Comparison of ENCODE assay signal across 9 cellular contexts in genomic region chr2:74206180-74206688, GRCh38. TPM values are rescaled to one million over a fixed set of nuclear protein-coding genes. Genes with fewer than 3 reads are reported as not detected.
A peak's percentile ranks its signal among the peaks of the same experiment; 100 is the strongest.
DNase-seq lines count a peak whose midpoint lies in the region; ATAC-seq, FAIRE-seq and TF ChIP-seq lines count a peak whose summit lies in the region.
"Had no signal": no experiment of that assay in that cellular context is flagged by ENCODE, and none has a peak within 500 bp of the region (broad histone marks: within the 10 kb centered on the region; RNA-seq: fewer than 3 reads in every experiment).

No MANE protein-coding gene starts in this region.

- no peak overlapping the region for H2BK120ac ChIP-seq in H1 (replicated peaks; ENCODE audit: low read depth, low read length)
- H2BK120ac ChIP-seq in trophoblast cell (ENCODE audit: insufficient read depth, low read length, poor library complexity) = no peak overlapping the region
- H2BK120ac ChIP-seq in neuronal stem cell (ENCODE audit: low read depth, low read length) = no peak overlapping the region

- H2AK5ac ChIP-seq in H1 (ENCODE audit: low read depth, low read length) (no peak overlapping the region), trophoblast cell (ENCODE audit: low read length) (no peak overlapping the region), neuronal stem cell (ENCODE audit: low read depth, low read length) (no peak overlapping the region)

- no peaks in the 10 kb centered on the region for H3K9me3 ChIP-seq in H1 (ENCODE audit: insufficient read depth in 2 of 2, low read depth in 1 of 2, low read length in 1 of 2)
- no peaks in the 10 kb centered on the region for H3K9me3 ChIP-seq in trophoblast cell (ENCODE audit: insufficient read depth, low read depth, low read length)
- no peaks in the 10 kb centered on the region for H3K9me3 ChIP-seq in neuronal stem cell (replicated peaks in 1 of 2; ENCODE audit: control insufficient read depth in 2 of 2, insufficient read depth in 1 of 2, low read depth in 1 of 2, low read length in 2 of 2)

- H3K56ac ChIP-seq in H1 (replicated peaks; ENCODE audit: insufficient read length, low read depth, low read length) = no peak overlapping the region

- H3K79me2 ChIP-seq in H1 (ENCODE audit: control insufficient read depth in 1 of 2, insufficient read depth in 2 of 2, low read length in 2 of 2) (peaks cover 47 to 83% of the 10 kb centered on the region in 2 experiments), trophoblast cell (ENCODE audit: control insufficient read depth, insufficient read depth, low read length, poor library complexity) (peaks cover 2% of the 10 kb centered on the region)

- CTCF ChIA-PET in H1 (lab: Charles Lee; ENCODE audit: partially characterized antibody) = interaction anchor here (1.1 to 3.1 kb wide), 6 partner anchors 9 to 55 kb away, joined by 3 to 14 read pairs (median 4); partner anchors contain the start of gene MOB1A

- DNase-seq in activated T-cell treated with anti-CD3 and anti-CD28 coated beads for 48 hours (ENCODE audit: low read depth) (peak; percentile 46), activated T-cell treated with anti-CD3 and anti-CD28 coated beads for 4 hours (no peak), H1 (ENCODE audit: low read depth in 1 of 2, low spot score in 2 of 2) (no peak), trophoblast cell (peak in 1 of 2 donors; percentile 39), NCI-H748 treated with DMSO at 0.1 percent for 48 hours (lab: John Stamatoyannopoulos, UW) (no peak), neuronal stem cell (ENCODE audit: low spot score) (no peak)
- peak; percentile 72 for DNase-seq in T-helper 2 cell treated with Interferon-gamma antibody and Interleukin-4, amounts not matched to agents 5 μg/mL and 100 μg/mL, for 36 hours (ENCODE audit: low spot score)

- no peak overlapping the region for H2BK20ac ChIP-seq in H1 (ENCODE audit: low read length)

- peak; percentile 87 for ATAC-seq in HG03045 (IDR thresholded peaks at IDR 0.05; ENCODE audit: unreplicated experiment)

- H3K36me3 ChIP-seq in H1 (ENCODE audit: control insufficient read depth in 2 of 4, insufficient read depth in 4 of 4, low read length in 3 of 4) (peaks cover 11 to 89% (median 36%) of the 10 kb centered on the region in 4 experiments), trophoblast cell (ENCODE audit: control insufficient read depth in 1 of 2, insufficient read depth in 2 of 2, low read length in 2 of 2) (peaks cover 6 to 10% of the 10 kb centered on the region in 2 experiments), neuronal stem cell (replicated peaks in 1 of 2; ENCODE audit: control insufficient read depth in 2 of 2, insufficient read depth in 2 of 2, low read length in 2 of 2) (peaks cover 9 to 96% of the 10 kb centered on the region in 2 donors)

- no peak overlapping the region for H3K18ac ChIP-seq in H1 (ENCODE audit: extremely low read depth, low read length)
- no peak overlapping the region for H3K18ac ChIP-seq in trophoblast cell (ENCODE audit: low read length)
- no peak overlapping the region for H3K18ac ChIP-seq in neuronal stem cell (ENCODE audit: low read length)

- TF ChIP-seq CTCF in H1 (IDR thresholded peaks at IDR 0.05; ENCODE audit: control extremely low read depth in 1 of 3, insufficient read depth in 1 of 3, low read depth in 1 of 3, low read length in 3 of 3) = no peak

- H3K4me2 ChIP-seq in H1 (ENCODE audit: insufficient read depth in 1 of 2, low read depth in 2 of 2, low read length in 2 of 2) (no peak overlapping the region; a peak in 1 of 4 replicates), trophoblast cell (ENCODE audit: low read length) (no peak overlapping the region), neuronal stem cell (ENCODE audit: insufficient read depth, low read length, poor library complexity, severe bottlenecking) (no peak overlapping the region)

- H2AFZ ChIP-seq in H1 (ENCODE audit: low read length) (no peak overlapping the region), trophoblast cell (ENCODE audit: insufficient read depth, low read length, poor library complexity) (no peak overlapping the region), neuronal stem cell (ENCODE audit: low read length) (no peak overlapping the region)

- peak overlapping the region; percentile 75 for H3K4me3 Mint-ChIP-seq in T-helper 2 cell treated with Interferon-gamma antibody and Interleukin-4, amounts not matched to agents 5 μg/mL and 100 μg/mL, for 36 hours

- H2BK15ac ChIP-seq in H1 (ENCODE audit: low read length) = no peak overlapping the region
- H2BK15ac ChIP-seq in neuronal stem cell (ENCODE audit: low read length) = no peak overlapping the region

- H3K27me3 ChIP-seq in H1 (replicated peaks in 1 of 4; ENCODE audit: control insufficient read depth in 3 of 4, extremely low read depth in 1 of 4, insufficient read depth in 3 of 4, low read length in 3 of 4) = no peaks in the 10 kb centered on the region
- H3K27me3 ChIP-seq in trophoblast cell (ENCODE audit: insufficient read depth, low read length) = no peaks in the 10 kb centered on the region
- no peaks in the 10 kb centered on the region for H3K27me3 ChIP-seq in neuronal stem cell (ENCODE audit: control insufficient read depth in 3 of 3, insufficient read depth in 3 of 3, low read depth in 1 of 3, low read length in 3 of 3)

- H3K23ac ChIP-seq in H1 (ENCODE audit: insufficient read length) (no peak overlapping the region), trophoblast cell (ENCODE audit: low read length) (no peak overlapping the region), neuronal stem cell (ENCODE audit: low read depth, low read length, poor library complexity) (no peak overlapping the region)

- no peak overlapping the region for H4K12ac ChIP-seq in trophoblast cell (ENCODE audit: low read depth, low read length)

- FAIRE-seq in H1 (lab: Jason Lieb, UNC) = no peak
- FAIRE-seq: colon had no signal

- no peak for TF ChIP-seq EP300 in H1 (IDR thresholded peaks at IDR 0.05; ENCODE audit: borderline replicate concordance in 1 of 2, low read depth in 2 of 2, low read length in 2 of 2)

- H3K4me3 ChIP-seq in H1 (ENCODE audit: extremely low read depth in 1 of 4, insufficient read depth in 2 of 4, low read depth in 3 of 4, low read length in 4 of 4) (no peak overlapping the region), trophoblast cell (ENCODE audit: low read depth, low read length) (no peak overlapping the region), neuronal stem cell (ENCODE audit: low read length in 2 of 2) (no peak overlapping the region)

- peak in 1 of 2 experiments; percentile 37; a peak in 2 of 3 replicates for TF ChIP-seq POLR2A in H1 (IDR thresholded peaks at IDR 0.05; ENCODE audit: control extremely low read depth in 1 of 2, low read depth in 2 of 2, low read length in 2 of 2)

- TF ChIP-seq RAD21 in H1 (IDR thresholded peaks at IDR 0.05 in 1 of 2, conservative IDR thresholded peaks at IDR 0.05 in 1 of 2; ENCODE audit: low read depth in 2 of 2, low read length in 2 of 2) = no peak

- H3K4ac ChIP-seq in H1 (replicated peaks; ENCODE audit: insufficient read length, low read depth, low read length) (peak overlapping the region; percentile 38), trophoblast cell (ENCODE audit: low read depth, low read length) (peak overlapping the region; percentile 22), neuronal stem cell (ENCODE audit: low read length) (no peak overlapping the region)

- H3K9ac ChIP-seq in H1 (replicated peaks in 1 of 4; ENCODE audit: extremely low read depth in 1 of 4, low read depth in 3 of 4, low read length in 3 of 4) (no peak overlapping the region), trophoblast cell (ENCODE audit: low read length) (no peak overlapping the region), neuronal stem cell (ENCODE audit: low read depth, low read length, poor library complexity) (no peak overlapping the region)

- no peaks in the 10 kb centered on the region for H3K23me2 ChIP-seq in H1 (ENCODE audit: low read depth, low read length)

- H3K27ac ChIP-seq in H1 (ENCODE audit: low read depth, low read length) = no peak overlapping the region
- H3K27ac ChIP-seq in trophoblast cell (ENCODE audit: low read depth, low read length) = no peak overlapping the region
- H3K27ac ChIP-seq in neuronal stem cell (replicated peaks; ENCODE audit: low read length) = no peak overlapping the region

- WGBS in H1 (ENCODE audit: extremely low coverage in 1 of 2, insufficient coverage in 1 of 2, insufficient read length in 1 of 2, insufficient replicate concordance in 2 of 2, low coverage in 1 of 2, low lambda C conversion rate in 2 of 2, missing lambda C conversion rate in 1 of 2), 2 experiments = 91% methylated on average over 6 of the region's 6 CpGs; no CpG with 5 or more reads in 1 of the 2 experiments
- no CpG with 5 or more reads among the region's 6 CpGs for WGBS in trophoblast cell (ENCODE audit: extremely low coverage, insufficient coverage, insufficient read length)
- WGBS in neuronal stem cell (ENCODE audit: extremely low coverage in 2 of 2, insufficient read length in 2 of 2, insufficient replicate concordance in 1 of 2), 2 donors = no CpG with 5 or more reads among the region's 6 CpGs

- H3K79me1 ChIP-seq in H1 (ENCODE audit: low read depth, low read length) (peaks cover 16% of the 10 kb centered on the region), trophoblast cell (ENCODE audit: low read length) (no peaks in the 10 kb centered on the region), neuronal stem cell (ENCODE audit: low read depth, low read length) (peaks cover 1% of the 10 kb centered on the region)

- H2BK5ac ChIP-seq in H1 (ENCODE audit: low read depth, low read length) = no peak overlapping the region
- no peak overlapping the region for H2BK5ac ChIP-seq in trophoblast cell (ENCODE audit: low read depth, low read length, poor library complexity)
- no peak overlapping the region for H2BK5ac ChIP-seq in neuronal stem cell (ENCODE audit: low read length)

- peaks cover 80% of the 10 kb centered on the region for H3K36me3 Mint-ChIP-seq in T-helper 2 cell treated with Interferon-gamma antibody and Interleukin-4, amounts not matched to agents 5 μg/mL and 100 μg/mL, for 36 hours (ENCODE audit: low read depth)

- H3K14ac ChIP-seq in H1 (ENCODE audit: insufficient read length) (no peak overlapping the region), trophoblast cell (ENCODE audit: low read length) (no peak overlapping the region), neuronal stem cell (ENCODE audit: low read length) (no peak overlapping the region)

- no peak overlapping the region for H4K5ac ChIP-seq in H1 (ENCODE audit: insufficient read length, low read depth, low read length)

- H3K9me3 Mint-ChIP-seq in T-helper 2 cell treated with Interferon-gamma antibody and Interleukin-4, amounts not matched to agents 5 μg/mL and 100 μg/mL, for 36 hours = no peaks in the 10 kb centered on the region

- peak overlapping the region; percentile 35; the same call in 1 of the 2 replicates for H4K8ac ChIP-seq in H1 (ENCODE audit: extremely low read depth, insufficient read depth, low read length)
- H4K8ac ChIP-seq in trophoblast cell (ENCODE audit: low read depth, low read length) = no peak overlapping the region
- no peak overlapping the region for H4K8ac ChIP-seq in neuronal stem cell (ENCODE audit: low read depth, low read length)

- H4K20me1 ChIP-seq in H1 (replicated peaks in 1 of 2; ENCODE audit: control insufficient read depth in 1 of 2, insufficient read depth in 2 of 2, low read length in 2 of 2) = peaks cover 29 to 41% of the 10 kb centered on the region in 2 experiments

- POLR2A ChIA-PET in H1 (lab: Charles Lee; ENCODE audit: partially characterized antibody) = interaction anchor here (0.7 to 72.1 kb wide), 8 partner anchors 3 to 230 kb away, joined by 3 to 2699 read pairs (median 4); partner anchors contain the start of genes BOLA3, MOB1A and MTHFD2

- H3K4me1 Mint-ChIP-seq in T-helper 2 cell treated with Interferon-gamma antibody and Interleukin-4, amounts not matched to agents 5 μg/mL and 100 μg/mL, for 36 hours (ENCODE audit: low read depth) = peaks cover 65% of the 10 kb centered on the region

- peak overlapping the region; percentile 97 for H3K27ac Mint-ChIP-seq in T-helper 2 cell treated with Interferon-gamma antibody and Interleukin-4, amounts not matched to agents 5 μg/mL and 100 μg/mL, for 36 hours

- H3K4me1 ChIP-seq in H1 (replicated peaks in 1 of 4; ENCODE audit: control insufficient read depth in 3 of 4, insufficient read depth in 4 of 4, low read length in 3 of 4) = peaks cover 2 to 18% (median 14%) of the 10 kb centered on the region in 4 experiments
- H3K4me1 ChIP-seq in trophoblast cell (ENCODE audit: control insufficient read depth in 1 of 2, insufficient read depth in 2 of 2, low read length in 2 of 2) = peaks cover 3 to 4% of the 10 kb centered on the region in 2 experiments
- peaks cover 0 to 2% of the 10 kb centered on the region in 2 donors for H3K4me1 ChIP-seq in neuronal stem cell (ENCODE audit: control insufficient read depth in 2 of 2, insufficient read depth in 1 of 2, low read depth in 1 of 2, low read length in 2 of 2)

- no peak overlapping the region for H4K91ac ChIP-seq in H1 (replicated peaks; ENCODE audit: insufficient read length, low read length)
- no peak overlapping the region for H4K91ac ChIP-seq in trophoblast cell (ENCODE audit: low read depth, low read length)
- no peak overlapping the region for H4K91ac ChIP-seq in neuronal stem cell (ENCODE audit: low read depth, low read length, poor library complexity)

- H2BK12ac ChIP-seq in H1 (ENCODE audit: low read depth, low read length) (no peak overlapping the region), trophoblast cell (ENCODE audit: low read length) (no peak overlapping the region), neuronal stem cell (ENCODE audit: low read length) (no peak overlapping the region)

- no peaks in the 10 kb centered on the region for H3K27me3 Mint-ChIP-seq in T-helper 2 cell treated with Interferon-gamma antibody and Interleukin-4, amounts not matched to agents 5 μg/mL and 100 μg/mL, for 36 hours (ENCODE audit: low read depth)

RNA-seq across cellular contexts. Expression of gene MTHFD2, which starts 7.8 kb away (rescaled TPM):
- total RNA-seq in H1 (2021; fragmentation: NEBNext Ultra II Directional; extraction: Animal tissue kit (Norgen Biotek cat#: 25700)) = 260 and 291 TPM in 2 replicates
- 99.2 and 99.5 TPM in 2 replicates for polyA plus RNA-seq in H1 (2011; rRNA removed)
- polyA plus RNA-seq in H1 (2011; cell fraction: cytosol; rRNA removed) = 162 TPM
- 126 TPM for polyA plus RNA-seq in H1 (2011; cell fraction: nucleus; rRNA removed)
- polyA plus RNA-seq in H1 (2012, experiment 1 of 2) = 182 to 218 TPM (median 193 TPM) in 4 replicates
- 36.2 TPM for polyA plus RNA-seq in H1 (2012, experiment 2 of 2)
- 111 TPM for polyA plus RNA-seq in H1 (2013, experiment 1 of 2)
- 121 TPM for polyA plus RNA-seq in H1 (2013, experiment 2 of 2)
- polyA minus RNA-seq in H1 (2011; rRNA and poly(A)+ RNA removed) = 252 and 265 TPM in 2 replicates
- 207 TPM for polyA minus RNA-seq in H1 (2011; cell fraction: cytosol; rRNA and poly(A)+ RNA removed)
- 106 TPM for polyA minus RNA-seq in H1 (2011; cell fraction: nucleus; rRNA and poly(A)+ RNA removed)
- polyA plus RNA-seq in trophoblast cell (2013) = 94.1 and 99.7 TPM in 2 replicates
- 56.1 TPM for polyA plus RNA-seq in neuronal stem cell (2013, experiment 1 of 2)
- polyA plus RNA-seq in neuronal stem cell (2013, experiment 2 of 2) = 58.1 TPM

RNA-seq across cellular contexts. Expression of gene MOB1A, which starts 27.6 kb away (rescaled TPM):
- 91.7 and 93.9 TPM in 2 replicates for total RNA-seq in H1 (2021; fragmentation: NEBNext Ultra II Directional; extraction: Animal tissue kit (Norgen Biotek cat#: 25700))
- polyA plus RNA-seq in H1 (2011; rRNA removed) = 16.2 and 21.6 TPM in 2 replicates
- 23.6 TPM for polyA plus RNA-seq in H1 (2011; cell fraction: cytosol; rRNA removed)
- polyA plus RNA-seq in H1 (2011; cell fraction: nucleus; rRNA removed) = 8.9 TPM
- polyA plus RNA-seq in H1 (2012, experiment 1 of 2) = 20.6 to 48.6 TPM (median 27.5 TPM) in 4 replicates
- 12.7 TPM for polyA plus RNA-seq in H1 (2012, experiment 2 of 2)
- 37.4 TPM for polyA plus RNA-seq in H1 (2013, experiment 1 of 2)
- polyA plus RNA-seq in H1 (2013, experiment 2 of 2) = 38.3 TPM
- polyA minus RNA-seq in H1 (2011; rRNA and poly(A)+ RNA removed) = 31.8 and 53.8 TPM in 2 replicates
- polyA minus RNA-seq in H1 (2011; cell fraction: cytosol; rRNA and poly(A)+ RNA removed) = 22.6 TPM
- 25.8 TPM for polyA minus RNA-seq in H1 (2011; cell fraction: nucleus; rRNA and poly(A)+ RNA removed)
- 40.4 and 41.8 TPM in 2 replicates for polyA plus RNA-seq in trophoblast cell (2013)
- polyA plus RNA-seq in neuronal stem cell (2013, experiment 1 of 2) = 73.6 TPM
- 76.4 TPM for polyA plus RNA-seq in neuronal stem cell (2013, experiment 2 of 2)

RNA-seq across cellular contexts. Expression of gene BOLA3, which starts 58.5 kb away (rescaled TPM):
- 67.3 and 68.6 TPM in 2 replicates for total RNA-seq in H1 (2021; fragmentation: NEBNext Ultra II Directional; extraction: Animal tissue kit (Norgen Biotek cat#: 25700))
- 41.5 and 46.1 TPM in 2 replicates for polyA plus RNA-seq in H1 (2011; rRNA removed)
- 52.0 TPM for polyA plus RNA-seq in H1 (2011; cell fraction: cytosol; rRNA removed)
- polyA plus RNA-seq in H1 (2011; cell fraction: nucleus; rRNA removed) = 13.3 TPM
- polyA plus RNA-seq in H1 (2012, experiment 1 of 2) = 42.8 to 64.7 TPM (median 51.8 TPM) in 4 replicates
- 54.5 TPM for polyA plus RNA-seq in H1 (2012, experiment 2 of 2)
- polyA plus RNA-seq in H1 (2013, experiment 1 of 2) = 116 TPM
- polyA plus RNA-seq in H1 (2013, experiment 2 of 2) = 116 TPM
- polyA minus RNA-seq in H1 (2011; rRNA and poly(A)+ RNA removed) = 5.1 and 5.5 TPM in 2 replicates
- polyA minus RNA-seq in H1 (2011; cell fraction: cytosol; rRNA and poly(A)+ RNA removed) = 16.7 TPM
- polyA minus RNA-seq in H1 (2011; cell fraction: nucleus; rRNA and poly(A)+ RNA removed) = 26.5 TPM
- polyA plus RNA-seq in trophoblast cell (2013) = 41.3 and 45.1 TPM in 2 replicates
- 69.7 TPM for polyA plus RNA-seq in neuronal stem cell (2013, experiment 1 of 2)
- polyA plus RNA-seq in neuronal stem cell (2013, experiment 2 of 2) = 67.9 TPM

Comparison
In these comparisons a context has a peak if more than half of its experiments do, and no peak if none do; other contexts are left out.
1. DNase-seq: peak in activated T-cell treated with anti-CD3 and anti-CD28 coated beads for 48 hours (single experiment) and T-helper 2 cell treated with Interferon-gamma antibody and Interleukin-4, amounts not matched to agents 5 μg/mL and 100 μg/mL, for 36 hours (single experiment); none in activated T-cell treated with anti-CD3 and anti-CD28 coated beads for 4 hours (single experiment), H1 (0 of 2), NCI-H748 treated with DMSO at 0.1 percent for 48 hours (single experiment) and neuronal stem cell (single experiment).